In genomic region chr19:11201791-11202190, GRCh38 we compare ENCODE assay signal across 2 cellular contexts.
TF ChIP-seq lines count a peak whose summit lies in the region.

No MANE protein-coding gene starts in this region.

TF ChIP-seq in liver, 16 proteins besides CTCF, POLR2A, EP300 and RAD21:
- TF ChIP-seq SP1 (IDR thresholded peaks at IDR 0.05), result no peak
- TF ChIP-seq EGR1 (IDR thresholded peaks at IDR 0.05; ENCODE audit: low read depth in 2 of 2), result no peak
- peak; percentile 13 to 30 for TF ChIP-seq HNF4A (conservative IDR thresholded peaks at IDR 0.05)
- TF ChIP-seq FOXA2 (IDR thresholded peaks at IDR 0.05), result no peak
- TF ChIP-seq MAX (IDR thresholded peaks at IDR 0.05), result no peak
- no peak for TF ChIP-seq RXRA (IDR thresholded peaks at IDR 0.05)

TF ChIP-seq in HepG2, 621 proteins besides CTCF, POLR2A, EP300 and RAD21:
- TF ChIP-seq, protein P1, sequence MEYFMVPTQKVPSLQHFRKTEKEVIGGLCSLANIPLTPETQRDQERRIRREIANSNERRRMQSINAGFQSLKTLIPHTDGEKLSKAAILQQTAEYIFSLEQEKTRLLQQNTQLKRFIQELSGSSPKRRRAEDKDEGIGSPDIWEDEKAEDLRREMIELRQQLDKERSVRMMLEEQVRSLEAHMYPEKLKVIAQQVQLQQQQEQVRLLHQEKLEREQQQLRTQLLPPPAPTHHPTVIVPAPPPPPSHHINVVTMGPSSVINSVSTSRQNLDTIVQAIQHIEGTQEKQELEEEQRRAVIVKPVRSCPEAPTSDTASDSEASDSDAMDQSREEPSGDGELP (IDR thresholded peaks at IDR 0.05; ENCODE audit: borderline replicate concordance, low read depth), result no peak
- no peak for TF ChIP-seq NFATC3 (CRISPR knock-in tag; IDR thresholded peaks at IDR 0.05)
- no peak for TF ChIP-seq ZNF3 (CRISPR knock-in tag; IDR thresholded peaks at IDR 0.05)
- TF ChIP-seq SPEN (CRISPR knock-in tag; IDR thresholded peaks at IDR 0.05; ENCODE audit: low read depth), result no peak
- TF ChIP-seq KLF15 (CRISPR knock-in tag; IDR thresholded peaks at IDR 0.05; ENCODE audit: borderline replicate concordance), result no peak
- TF ChIP-seq CHD4 (IDR thresholded peaks at IDR 0.05; ENCODE audit: borderline replicate concordance, low read length), result no peak
- no peak for TF ChIP-seq GTF2F1 (IDR thresholded peaks at IDR 0.05; ENCODE audit: low read length)
- TF ChIP-seq SMAD9 (CRISPR knock-in tag; IDR thresholded peaks at IDR 0.05), result no peak
- no peak for TF ChIP-seq ZNF329 (CRISPR knock-in tag; IDR thresholded peaks at IDR 0.05; ENCODE audit: low read depth)
- no peak for TF ChIP-seq ZBTB3 (CRISPR knock-in tag; IDR thresholded peaks at IDR 0.05; ENCODE audit: borderline replicate concordance, low read depth)
- no peak for TF ChIP-seq NR3C1 (CRISPR knock-in tag; IDR thresholded peaks at IDR 0.05)
- no peak for TF ChIP-seq AGO2 (optimal IDR thresholded peaks at IDR 0.05; ENCODE audit: low read depth, low read length)
- no peak for TF ChIP-seq ATF7-NPFF (CRISPR knock-in tag; IDR thresholded peaks at IDR 0.05; ENCODE audit: low read depth)
- TF ChIP-seq ZNF780A (CRISPR knock-in tag; IDR thresholded peaks at IDR 0.05), result no peak
- TF ChIP-seq ZBTB8A (CRISPR knock-in tag; IDR thresholded peaks at IDR 0.05; ENCODE audit: borderline replicate concordance, low read depth), result no peak
- TF ChIP-seq ZNF781 (CRISPR knock-in tag; IDR thresholded peaks at IDR 0.05; ENCODE audit: borderline replicate concordance, not compliant biosample characterization), result no peak
- TF ChIP-seq THAP8 (CRISPR knock-in tag; IDR thresholded peaks at IDR 0.05; ENCODE audit: borderline replicate concordance), result no peak
- no peak for TF ChIP-seq NAIF1 (CRISPR knock-in tag; IDR thresholded peaks at IDR 0.05; ENCODE audit: borderline replicate concordance)
- TF ChIP-seq ZNF350 (CRISPR knock-in tag; IDR thresholded peaks at IDR 0.05; ENCODE audit: borderline replicate concordance, low read depth), result no peak
